1 cellular context compared by ENCODE assay signal in genomic region chr3:52128118-52128683, GRCh38.
A peak's percentile ranks its signal among the peaks of the same experiment; 100 is the strongest.
TF ChIP-seq lines count a peak whose summit lies in the region.

No MANE protein-coding gene starts in this region.

TF ChIP-seq in K562, 482 proteins besides CTCF, POLR2A, EP300 and RAD21 (continued from another document and continues in another):
- peak; percentile 35; the same call in 1 of the 2 replicates for TF ChIP-seq PKNOX1 (IDR thresholded peaks at IDR 0.05)
- TF ChIP-seq ZBED1 (IDR thresholded peaks at IDR 0.05), result peak; percentile 86
- TF ChIP-seq ZFP91 (CRISPR knock-in tag; IDR thresholded peaks at IDR 0.05), result no peak
- no peak for TF ChIP-seq POLR2B (IDR thresholded peaks at IDR 0.05; ENCODE audit: low read depth, partially characterized antibody)
- TF ChIP-seq NFXL1 (CRISPR knock-in tag; IDR thresholded peaks at IDR 0.05), result no peak
- no peak for TF ChIP-seq ZC3H4 (CRISPR knock-in tag; IDR thresholded peaks at IDR 0.05; ENCODE audit: borderline replicate concordance)
- TF ChIP-seq TFAP4 (CRISPR knock-in tag; IDR thresholded peaks at IDR 0.05; ENCODE audit: borderline replicate concordance), result peak; percentile 53; the same call in 1 of the 2 replicates
- no peak for TF ChIP-seq NFATC3 (IDR thresholded peaks at IDR 0.05)
- TF ChIP-seq PTTG1 (tag; IDR thresholded peaks at IDR 0.05; ENCODE audit: low read depth), result no peak
- TF ChIP-seq CBX3 (IDR thresholded peaks at IDR 0.05; ENCODE audit: borderline replicate concordance in 1 of 2, low read length in 2 of 2), result no peak
- no peak for TF ChIP-seq ZNF184 (CRISPR knock-in tag; IDR thresholded peaks at IDR 0.05)
- no peak for TF ChIP-seq CLOCK (CRISPR knock-in tag; IDR thresholded peaks at IDR 0.05; ENCODE audit: borderline replicate concordance)
- no peak for TF ChIP-seq CCNT2 (IDR thresholded peaks at IDR 0.05; ENCODE audit: borderline replicate concordance, extremely low read depth, insufficient read length, low read depth, low read length)
- TF ChIP-seq ZNF280B (CRISPR knock-in tag; IDR thresholded peaks at IDR 0.05), result no peak
- no peak for TF ChIP-seq CREM (IDR thresholded peaks at IDR 0.05; ENCODE audit: low read depth)
- TF ChIP-seq MEIS2 (IDR thresholded peaks at IDR 0.05; ENCODE audit: partially characterized antibody), result peak; percentile 22
- TF ChIP-seq FOSL1 (tag; conservative IDR thresholded peaks at IDR 0.05), result peak; percentile 83
- no peak for TF ChIP-seq KAT7 (CRISPR knock-in tag; IDR thresholded peaks at IDR 0.05; ENCODE audit: borderline replicate concordance)
- TF ChIP-seq E2F3 (CRISPR knock-in tag; IDR thresholded peaks at IDR 0.05), result no peak
- no peak for TF ChIP-seq MCM3 (IDR thresholded peaks at IDR 0.05)
- 0 out of 2 replicates have a peak, but pooled peaks have one; percentile 71 for TF ChIP-seq TCF7 (IDR thresholded peaks at IDR 0.05; ENCODE audit: borderline replicate concordance)
- TF ChIP-seq ARID2 (IDR thresholded peaks at IDR 0.05), result no peak
- peak; percentile 82 for TF ChIP-seq DPF2 (IDR thresholded peaks at IDR 0.05)
- 0 out of 2 replicates have a peak, but pooled peaks have one; percentile 31 for TF ChIP-seq GATAD2A (IDR thresholded peaks at IDR 0.05)
- TF ChIP-seq CAMTA2 (CRISPR knock-in tag; conservative IDR thresholded peaks at IDR 0.05), result no peak
- no peak for TF ChIP-seq HEY1 (CRISPR knock-in tag; IDR thresholded peaks at IDR 0.05; ENCODE audit: borderline replicate concordance)
- no peak for TF ChIP-seq YBX1 (IDR thresholded peaks at IDR 0.05)
- no peak for TF ChIP-seq ZBTB1 (CRISPR knock-in tag; IDR thresholded peaks at IDR 0.05; ENCODE audit: borderline replicate concordance, low read depth)
- no peak for TF ChIP-seq CHD4 (IDR thresholded peaks at IDR 0.05; ENCODE audit: insufficient read depth, insufficient replicate concordance, low read depth, low read length, poor library complexity, severe bottlenecking)
- TF ChIP-seq RBM15 (IDR thresholded peaks at IDR 0.05; ENCODE audit: insufficient read depth, low read length), result no peak
- TF ChIP-seq ZNF79 (CRISPR knock-in tag; IDR thresholded peaks at IDR 0.05; ENCODE audit: low read depth), result no peak
- no peak for TF ChIP-seq NR0B1 (IDR thresholded peaks at IDR 0.05; ENCODE audit: partially characterized antibody)
- TF ChIP-seq FOXJ3 (CRISPR knock-in tag; IDR thresholded peaks at IDR 0.05), result no peak
- TF ChIP-seq SMC3 (conservative IDR thresholded peaks at IDR 0.05; ENCODE audit: insufficient read depth, low read depth, low read length), result 0 out of 2 replicates have a peak, but pooled peaks have one; percentile 16
- no peak for TF ChIP-seq RBM17 (IDR thresholded peaks at IDR 0.05; ENCODE audit: borderline replicate concordance, low read depth, low read length)
- no peak for TF ChIP-seq ZKSCAN8 (CRISPR knock-in tag; IDR thresholded peaks at IDR 0.05)
- TF ChIP-seq KDM1A (IDR thresholded peaks at IDR 0.05), result peak; percentile 68 to 71
- TF ChIP-seq TARDBP (IDR thresholded peaks at IDR 0.05), result no peak
- TF ChIP-seq PRPF4 (IDR thresholded peaks at IDR 0.05; ENCODE audit: insufficient read depth, low read depth, low read length, poor library complexity, severe bottlenecking), result no peak
- TF ChIP-seq ETS2 (tag; IDR thresholded peaks at IDR 0.05; ENCODE audit: borderline replicate concordance, poor library complexity, severe bottlenecking), result no peak
- TF ChIP-seq CSDE1 (IDR thresholded peaks at IDR 0.05), result no peak
- no peak for TF ChIP-seq NCOA4 (IDR thresholded peaks at IDR 0.05; ENCODE audit: partially characterized antibody)
- peak in 1 of 2 experiments; percentile 30; a peak in 1 of 4 replicates for TF ChIP-seq FOXA3 (CRISPR knock-in tag; conservative IDR thresholded peaks at IDR 0.05 in 1 of 2, IDR thresholded peaks at IDR 0.05 in 1 of 2)
- no peak for TF ChIP-seq BHLHE40 (IDR thresholded peaks at IDR 0.05; ENCODE audit: low read length)
- TF ChIP-seq CREB5 (CRISPR knock-in tag; IDR thresholded peaks at IDR 0.05), result no peak
- TF ChIP-seq MEF2A (IDR thresholded peaks at IDR 0.05; ENCODE audit: control insufficient read depth, low read depth, low read length), result no peak
- no peak for TF ChIP-seq PHTF2 (CRISPR knock-in tag; IDR thresholded peaks at IDR 0.05)
- TF ChIP-seq BCLAF1 (IDR thresholded peaks at IDR 0.05; ENCODE audit: borderline replicate concordance in 1 of 2, control insufficient read depth in 1 of 2, low read depth in 2 of 2, low read length in 1 of 2), result no peak
- TF ChIP-seq CREB1 (IDR thresholded peaks at IDR 0.05), result no peak
- TF ChIP-seq CREB1 (CRISPR knock-in tag; IDR thresholded peaks at IDR 0.05), result no peak
- no peak for TF ChIP-seq ZNF316 (IDR thresholded peaks at IDR 0.05)
- TF ChIP-seq ATF3 (IDR thresholded peaks at IDR 0.05), result peak; percentile 57
- TF ChIP-seq ATF3 (CRISPR knock-in tag; conservative IDR thresholded peaks at IDR 0.05), result no peak
- 0 out of 2 replicates have a peak, but pooled peaks have one; percentile 19 for TF ChIP-seq FOXM1 (IDR thresholded peaks at IDR 0.05; ENCODE audit: low read depth)
- TF ChIP-seq FOXM1 (CRISPR knock-in tag; IDR thresholded peaks at IDR 0.05; ENCODE audit: low read depth), result no peak
- no peak for TF ChIP-seq SMAD2 (IDR thresholded peaks at IDR 0.05; ENCODE audit: low read depth, low read length)
- no peak for TF ChIP-seq POLR2G (IDR thresholded peaks at IDR 0.05; ENCODE audit: low read depth, low read length)
- TF ChIP-seq RBFOX2 (IDR thresholded peaks at IDR 0.05; ENCODE audit: low read depth, low read length), result no peak
- TF ChIP-seq ATF1 (CRISPR knock-in tag; IDR thresholded peaks at IDR 0.05), result no peak
- peak; percentile 44; the same call in 1 of the 2 replicates for TF ChIP-seq ATF1 (tag; IDR thresholded peaks at IDR 0.05)
